In the genomic region with DNA sequence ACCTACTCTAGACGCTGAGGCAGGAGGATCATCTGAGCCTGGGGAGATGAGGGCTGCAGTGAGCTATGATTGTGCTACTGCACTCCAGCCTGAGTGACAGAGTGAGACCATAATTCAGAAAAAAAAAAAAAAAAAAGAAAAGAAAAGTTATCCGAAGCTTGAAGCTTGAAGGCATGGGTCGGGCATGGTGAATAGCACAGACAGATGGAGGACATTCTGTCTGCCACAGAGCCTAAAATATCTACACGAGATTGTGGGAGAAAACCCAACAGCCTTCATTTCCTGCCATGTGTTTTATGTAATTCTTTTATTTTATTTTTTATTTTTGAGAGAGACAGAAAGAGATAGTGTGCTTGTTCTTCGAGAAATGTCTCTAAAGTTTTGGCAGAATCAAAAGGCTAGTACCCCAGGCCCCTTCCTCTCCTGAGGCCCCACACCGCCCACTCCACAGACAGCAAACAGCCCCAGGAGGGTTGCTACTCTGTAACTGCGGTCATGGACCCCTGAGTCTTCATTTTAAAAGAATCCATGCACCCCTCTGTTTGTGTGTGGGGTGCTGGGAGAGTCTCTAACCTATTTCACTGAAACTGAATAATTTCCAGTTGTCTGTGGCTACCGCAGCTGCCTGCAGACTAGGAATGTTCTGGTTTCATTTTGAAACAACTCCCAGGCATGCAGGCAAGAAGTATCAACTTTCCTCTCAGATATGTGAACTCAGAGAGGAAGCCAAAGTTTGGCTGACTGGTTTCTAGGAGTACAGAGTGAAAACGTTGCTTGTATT, we compare ENCODE assay signal across 8 cellular contexts. TPM values are rescaled to one million over a fixed set of nuclear protein-coding genes. Genes with fewer than 3 reads are reported as not detected.
DNase-seq lines count a peak whose midpoint lies in the region; ATAC-seq and TF ChIP-seq lines count a peak whose summit lies in the region.

No MANE protein-coding gene starts in this region.

- H3K27me3 ChIP-seq in Loucy (ENCODE audit: insufficient read depth, low read length, poor library complexity, severe bottlenecking) (peaks cover 9% of the 10 kb centered on the region), ectodermal cell (ENCODE audit: control insufficient read depth, insufficient read depth, low read length, poor library complexity, severe bottlenecking) (no peaks in the 10 kb centered on the region)

- peak overlapping the region; percentile 70 for H3K4me3 Mint-ChIP-seq in natural killer cell treated with Interleukin-12 subunit alpha and Interleukin-12 subunit beta and Interleukin-15 and Interleukin-18, amount 100 ng/mL, for 72 hours

- H2AFZ ChIP-seq in Loucy (ENCODE audit: low read length), result peak overlapping the region; percentile 64

- peak overlapping the region; percentile 76 for H3K4me2 ChIP-seq in Loucy (ENCODE audit: low read depth, low read length, poor library complexity, severe bottlenecking)

- H3K4me1 ChIP-seq in Loucy (ENCODE audit: insufficient read depth, low read length, poor library complexity, severe bottlenecking) (peaks cover 41% of the 10 kb centered on the region), ectodermal cell (ENCODE audit: control insufficient read depth, insufficient read depth, low read length) (no peaks in the 10 kb centered on the region)

- H3K9me3 Mint-ChIP-seq in natural killer cell treated with Interleukin-12 subunit alpha and Interleukin-12 subunit beta and Interleukin-15 and Interleukin-18, amount 100 ng/mL, for 72 hours, result no peaks in the 10 kb centered on the region

- H3K27ac ChIP-seq in ectodermal cell (ENCODE audit: insufficient read depth, low read depth, low read length, poor library complexity, severe bottlenecking), result peak overlapping the region; percentile 4

- 82 to 89% methylated on average over 7 to 8 of the region's 9 CpGs for WGBS in ectodermal cell, 2 experiments

- no peaks in the 10 kb centered on the region for H3K79me2 ChIP-seq in Loucy (ENCODE audit: insufficient read depth, low read length)

- peaks cover 39 to 65% of the 10 kb centered on the region in 2 donors for H3K4me1 Mint-ChIP-seq in natural killer cell treated with Interleukin-12 subunit alpha and Interleukin-12 subunit beta and Interleukin-15 and Interleukin-18, amount 100 ng/mL, for 72 hours (ENCODE audit: low read depth in 2 of 2)

- TF ChIP-seq CTCF in Loucy (conservative IDR thresholded peaks at IDR 0.05; ENCODE audit: low read length), result no peak

- H3K36me3 ChIP-seq in Loucy (ENCODE audit: insufficient read depth, low read length) (no peaks in the 10 kb centered on the region), ectodermal cell (ENCODE audit: control insufficient read depth, insufficient read depth, low read length) (no peaks in the 10 kb centered on the region)

- H3F3A ChIP-seq in Loucy (ENCODE audit: low read depth), result no peaks in the 10 kb centered on the region

- peaks cover 0 to 3% of the 10 kb centered on the region in 2 donors for H3K27me3 Mint-ChIP-seq in natural killer cell treated with Interleukin-12 subunit alpha and Interleukin-12 subunit beta and Interleukin-15 and Interleukin-18, amount 100 ng/mL, for 72 hours

- DNase-seq in Daoy (ENCODE audit: low read depth), result peak; percentile 27
- DNase-seq in natural killer cell treated with Interleukin-12 subunit alpha and Interleukin-12 subunit beta and Interleukin-15 and Interleukin-18, amount 100 ng/mL, for 72 hours (ENCODE audit: low spot score), result no peak
- DNase-seq in stimulated activated CD8-positive, alpha-beta memory T cell treated with anti-CD3 and anti-CD28 coated beads, Interleukin-4, amount 100 ng/mL, for 48 hours, result no peak

- H3K9me3 ChIP-seq in Loucy (ENCODE audit: insufficient read depth, low read depth, low read length) (no peaks in the 10 kb centered on the region), ectodermal cell (ENCODE audit: control insufficient read depth, low read length) (no peaks in the 10 kb centered on the region)

- no peaks in the 10 kb centered on the region for H3K9me2 ChIP-seq in Loucy (replicated peaks; ENCODE audit: low read depth, low read length)

- peak overlapping the region; percentile 43 for H3K4me3 ChIP-seq in Loucy (ENCODE audit: low read length, poor library complexity, severe bottlenecking)
- no peak overlapping the region for H3K4me3 ChIP-seq in ectodermal cell (ENCODE audit: insufficient read depth, low read depth, low read length)

- H3K27ac Mint-ChIP-seq in natural killer cell treated with Interleukin-12 subunit alpha and Interleukin-12 subunit beta and Interleukin-15 and Interleukin-18, amount 100 ng/mL, for 72 hours, result peak overlapping the region; percentile 88 to 91

- no peaks in the 10 kb centered on the region for H3K36me3 Mint-ChIP-seq in natural killer cell treated with Interleukin-12 subunit alpha and Interleukin-12 subunit beta and Interleukin-15 and Interleukin-18, amount 100 ng/mL, for 72 hours

- peak overlapping the region; percentile 37 for H3K9ac ChIP-seq in Loucy (ENCODE audit: low read depth, low read length, poor library complexity, severe bottlenecking)

- no peaks in the 10 kb centered on the region for H4K20me1 ChIP-seq in Loucy (ENCODE audit: insufficient read depth, low read length, poor library complexity, severe bottlenecking)

- ATAC-seq in natural killer cell treated with Interleukin-12 subunit alpha and Interleukin-12 subunit beta and Interleukin-15 and Interleukin-18, amount 100 ng/mL, for 72 hours, result peak; percentile 69 to 79
- ATAC-seq in HG03439 (IDR thresholded peaks at IDR 0.05; ENCODE audit: unreplicated experiment) (no peak), GM19397 (IDR thresholded peaks at IDR 0.05; ENCODE audit: unreplicated experiment) (no peak), HG03521 (IDR thresholded peaks at IDR 0.05; ENCODE audit: unreplicated experiment) (no peak)

RNA-seq across cellular contexts. Expression of a gene that starts 38.4 kb away (rescaled TPM):
- 2.9 and 4.0 TPM in 2 replicates for total RNA-seq in Daoy (2014; rRNA removed; shearing (Covaris generic))
- 35.0 TPM for polyA plus RNA-seq in ectodermal cell (2013, experiment 1 of 4)
- 36.4 TPM for polyA plus RNA-seq in ectodermal cell (2013, experiment 2 of 4)
- polyA plus RNA-seq in ectodermal cell (2013, experiment 3 of 4), result 30.6 TPM
- 32.6 TPM for polyA plus RNA-seq in ectodermal cell (2013, experiment 4 of 4)
- 10 to 100 TPM; 29.8 to 31.2 TPM for total RNA-seq in natural killer cell treated with Interleukin-12 subunit alpha and Interleukin-12 subunit beta and Interleukin-15 and Interleukin-18, amount 100 ng/mL, for 72 hours

Comparison
In these comparisons a context has a peak if more than half of its experiments do, and no peak if none do; other contexts are left out.
1. ATAC-seq: peak in natural killer cell treated with Interleukin-12 subunit alpha and Interleukin-12 subunit beta and Interleukin-15 and Interleukin-18, amount 100 ng/mL, for 72 hours (2 of 2); none in HG03439 (single experiment), GM19397 (single experiment) and HG03521 (single experiment).